Comparison of ENCODE assay signal across 19 cellular contexts in genomic region chr17:81706757-81707624, GRCh38. TPM values are rescaled to one million over a fixed set of nuclear protein-coding genes. Genes with fewer than 3 reads are reported as not detected.
DNase-seq lines count a peak whose midpoint lies in the region; ATAC-seq and TF ChIP-seq lines count a peak whose summit lies in the region.
"Had no signal": no experiment of that assay in that cellular context is flagged by ENCODE, and none has a peak within 500 bp of the region (broad histone marks: within the 10 kb centered on the region; RNA-seq: fewer than 3 reads in every experiment).

No MANE protein-coding gene starts in this region.

- H3K79me2 ChIP-seq in H9 (ENCODE audit: insufficient read depth, low read length) (peaks cover 8% of the 10 kb centered on the region; the same call in 1 of the 2 replicates), mammary epithelial cell (ENCODE audit: insufficient read depth, low read length) (peaks cover 46% of the 10 kb centered on the region)

- no peak overlapping the region for H3K23ac ChIP-seq in H9 (ENCODE audit: insufficient read length, low read depth, low read length)

- TF ChIP-seq EP300 in suprapubic skin (IDR thresholded peaks at IDR 0.05) = no peak

- H3K36me3 ChIP-seq in GM06990 (ENCODE audit: control insufficient read depth, insufficient read depth, low read length) = peaks cover 29% of the 10 kb centered on the region
- H3K36me3 ChIP-seq in mammary epithelial cell (ENCODE audit: insufficient read depth, low read length) = peaks cover 10% of the 10 kb centered on the region
- peaks cover 33% of the 10 kb centered on the region for H3K36me3 ChIP-seq in suprapubic skin

- intact Hi-C loops in mammary epithelial cell (cut with micrococcal nuclease) = no loop called here

- dilution Hi-C loops in mammary epithelial cell (cut with HindIII; ENCODE audit: low sequenced_read_pairs) = no loop called here

- H3K4me3 ChIP-seq in GM06990 (replicated peaks; ENCODE audit: low read depth, low read length) (no peak overlapping the region), mammary epithelial cell (replicated peaks in 1 of 3; ENCODE audit: insufficient read depth in 1 of 3, low read depth in 2 of 3, low read length in 3 of 3) (no peak overlapping the region), suprapubic skin (no peak overlapping the region)
- H3K4me3 ChIP-seq: esophagus muscularis mucosa, heart left ventricle, transverse colon had no signal

- no peak overlapping the region for H4K5ac ChIP-seq in H9 (ENCODE audit: insufficient read length, low read depth, low read length)

- no peak overlapping the region for H3K18ac ChIP-seq in H9 (ENCODE audit: insufficient read length, low read depth, low read length)

- H3K56ac ChIP-seq in H9 (ENCODE audit: insufficient read length, low read depth, low read length) = no peak overlapping the region

- no peak overlapping the region for H3T11ph ChIP-seq in H9 (ENCODE audit: low read length)

- H3K4me3 Mint-ChIP-seq in H9 = no peak overlapping the region; a peak in 1 of 5 replicates
- H3K4me3 Mint-ChIP-seq: natural killer cell treated with Interleukin-12 subunit alpha and Interleukin-12 subunit beta and Interleukin-15 and Interleukin-18, amount 100 ng/mL, for 72 hours had no signal

- H3K36me3 Mint-ChIP-seq in H9 (ENCODE audit: insufficient read depth in 1 of 3, low read depth in 3 of 3) = peaks cover 26 to 56% (median 31%) of the 10 kb centered on the region in 3 experiments

- TSS peak; percentile 14 for BruUV-seq in mammary epithelial cell (replicated peaks; lab: Mats Ljungman, UMichigan)

- ATAC-seq in HG02759 (IDR thresholded peaks at IDR 0.05; ENCODE audit: unreplicated experiment) = no peak
- ATAC-seq: heart left ventricle; natural killer cell treated with Interleukin-12 subunit alpha and Interleukin-12 subunit beta and Interleukin-15 and Interleukin-18, amount 100 ng/mL, for 72 hours had no signal

- H3K4me2 ChIP-seq in H9 (ENCODE audit: insufficient read depth, insufficient read length, low read length) (no peak overlapping the region), mammary epithelial cell (ENCODE audit: insufficient read depth, low read depth, low read length) (no peak overlapping the region)

- H4K91ac ChIP-seq in H9 (ENCODE audit: insufficient read length, low read depth, low read length) = no peak overlapping the region

- H4K8ac ChIP-seq in H9 (replicated peaks; ENCODE audit: insufficient read length, low read depth, low read length) = no peak overlapping the region

- H2BK120ac ChIP-seq in H9 (ENCODE audit: low read depth, low read length, poor library complexity, severe bottlenecking) = no peak overlapping the region

- DNase-seq in GM06990 (ENCODE audit: extremely low read depth, insufficient read length) = peak; percentile 24
- DNase-seq in H9 = peak; percentile 66
- DNase-seq in mammary epithelial cell = no peak
- no peak for DNase-seq in suprapubic skin (ENCODE audit: low spot score in 2 of 2)
- DNase-seq: activated CD4-positive, alpha-beta T cell treated with anti-CD3 and anti-CD28 coated beads for 4 hours; dermis blood vessel endothelial cell; HCEC 1CT; heart left ventricle; mesendoderm; NCI-H1930; SHP77; stimulated activated CD4-positive, alpha-beta T cell treated with anti-CD3 and anti-CD28 coated beads, Interleukin-12 subunit alpha, Interleukin-12 subunit beta, amount 100 ng/mL, for 4 hours; stimulated activated naive CD4-positive, alpha-beta T cell; transverse colon had no signal

- H3K27ac ChIP-seq in H9 (ENCODE audit: insufficient read length, low read depth, low read length) (no peak overlapping the region), mammary epithelial cell (ENCODE audit: insufficient read depth, low read depth, low read length) (no peak overlapping the region), suprapubic skin (no peak overlapping the region)
- H3K27ac ChIP-seq: esophagus muscularis mucosa, heart left ventricle, transverse colon had no signal

- H2BK5ac ChIP-seq in H9 (ENCODE audit: insufficient read length, low read length) = no peak overlapping the region

- H3K4ac ChIP-seq in H9 (ENCODE audit: low read depth, low read length) = no peak overlapping the region

- in situ Hi-C loops in mammary epithelial cell (cut with MboI; ENCODE audit: low sequenced_read_pairs in 2 of 2) = no loop called here

- TF ChIP-seq CTCF in GM06990 (IDR thresholded peaks at IDR 0.05; ENCODE audit: insufficient read depth, low read length, poor library complexity, severe bottlenecking) (no peak), H9 (conservative IDR thresholded peaks at IDR 0.05) (no peak; the same call in 2 of the 3 replicates), mammary epithelial cell (conservative IDR thresholded peaks at IDR 0.05 in 1 of 2, IDR thresholded peaks at IDR 0.05 in 1 of 2; ENCODE audit: extremely low read depth in 1 of 2, insufficient read depth in 1 of 2, low read depth in 1 of 2, low read length in 2 of 2) (no peak), suprapubic skin (IDR thresholded peaks at IDR 0.05) (no peak)

- H3K9me3 Mint-ChIP-seq in H9 = no peaks in the 10 kb centered on the region
- H3K9me3 Mint-ChIP-seq: brain; natural killer cell treated with Interleukin-12 subunit alpha and Interleukin-12 subunit beta and Interleukin-15 and Interleukin-18, amount 100 ng/mL, for 72 hours had no signal

- peaks cover 16 to 26% of the 10 kb centered on the region in 2 experiments for H3K4me1 Mint-ChIP-seq in H9

- H3K27ac Mint-ChIP-seq in H9 = peak overlapping the region in 1 of 3 experiments; percentile 80; a peak in 1 of 7 replicates

- H3K27me3 Mint-ChIP-seq in H9 (ENCODE audit: low read depth) = no peaks in the 10 kb centered on the region; the same call in 1 of the 2 replicates
- H3K27me3 Mint-ChIP-seq: activated naive CD8-positive, alpha-beta T cell; natural killer cell treated with Interleukin-12 subunit alpha and Interleukin-12 subunit beta and Interleukin-15 and Interleukin-18, amount 100 ng/mL, for 72 hours had no signal

- CTCF ChIA-PET in mammary epithelial cell (lab: Charles Lee; ENCODE audit: low non-redundant PET) = no interaction called here

- no peaks in the 10 kb centered on the region for H4K20me1 ChIP-seq in H9 (ENCODE audit: control insufficient read depth, insufficient read depth, insufficient read length)
- H4K20me1 ChIP-seq in mammary epithelial cell (ENCODE audit: insufficient read depth, low read length) = no peaks in the 10 kb centered on the region

- H2AK5ac ChIP-seq in H9 (ENCODE audit: insufficient read length, low read length) = no peak overlapping the region

- no peak overlapping the region for H2BK20ac ChIP-seq in H9 (ENCODE audit: low read depth, low read length, poor library complexity, severe bottlenecking)

- no peak overlapping the region for H3K14ac ChIP-seq in H9 (ENCODE audit: insufficient read depth, low read length)

- H3K27me3 ChIP-seq in GM06990 (replicated peaks; ENCODE audit: control insufficient read depth, insufficient read depth, low read length) = no peaks in the 10 kb centered on the region
- no peaks in the 10 kb centered on the region for H3K27me3 ChIP-seq in H9 (ENCODE audit: insufficient read depth, low read length)
- H3K27me3 ChIP-seq in mammary epithelial cell (ENCODE audit: insufficient read depth, low read length) = no peaks in the 10 kb centered on the region
- H3K27me3 ChIP-seq in suprapubic skin = no peaks in the 10 kb centered on the region
- H3K27me3 ChIP-seq: heart left ventricle, transverse colon had no signal

- H3K79me1 ChIP-seq in H9 (ENCODE audit: insufficient read depth, low read depth, low read length, poor library complexity, severe bottlenecking) = peaks cover 8% of the 10 kb centered on the region

- peaks cover 4% of the 10 kb centered on the region; the same call in 1 of the 2 replicates for H3K4me1 ChIP-seq in H9 (ENCODE audit: insufficient read depth, low read length)
- peaks cover 26% of the 10 kb centered on the region for H3K4me1 ChIP-seq in mammary epithelial cell (ENCODE audit: insufficient read depth, low read length)
- peaks cover 42% of the 10 kb centered on the region for H3K4me1 ChIP-seq in suprapubic skin

- H2BK15ac ChIP-seq in H9 (ENCODE audit: low read depth, low read length) = no peak overlapping the region

- H2BK12ac ChIP-seq in H9 (ENCODE audit: insufficient read length, low read depth, low read length) = no peak overlapping the region

- H3K9ac ChIP-seq in H9 (ENCODE audit: extremely low read depth, insufficient read length, low read length) (no peak overlapping the region), mammary epithelial cell (ENCODE audit: insufficient read depth, low read length) (no peak overlapping the region)

- WGBS in H9 (ENCODE audit: extremely low coverage, insufficient read length, low lambda C conversion rate) = no CpG with 5 or more reads among the region's 54 CpGs
- WGBS in mammary epithelial cell (ENCODE audit: low coverage, missing lambda C conversion rate) = 94% methylated on average over 23 of the region's 54 CpGs
- 90% methylated on average over 54 of the region's 54 CpGs for WGBS in suprapubic skin

- H3K23me2 ChIP-seq in H9 (ENCODE audit: insufficient read length, low read depth, low read length, poor library complexity, severe bottlenecking) = peaks cover 33% of the 10 kb centered on the region

- no peak for TF ChIP-seq POLR2A in suprapubic skin (IDR thresholded peaks at IDR 0.05)

- H2AFZ ChIP-seq in H9 (ENCODE audit: low read length) (no peak overlapping the region), mammary epithelial cell (ENCODE audit: low read depth, low read length) (no peak overlapping the region)

- H3K9me3 ChIP-seq in H9 (ENCODE audit: control insufficient read depth, low read depth, low read length) (no peaks in the 10 kb centered on the region), mammary epithelial cell (replicated peaks; ENCODE audit: insufficient read depth, low read length) (no peaks in the 10 kb centered on the region), suprapubic skin (no peaks in the 10 kb centered on the region)
- H3K9me3 ChIP-seq: esophagus muscularis mucosa, heart left ventricle, transverse colon had no signal

RNA-seq across cellular contexts. Expression of gene MRPL12, which starts 3.8 kb away (rescaled TPM):
- 140 and 146 TPM in 2 replicates for total RNA-seq in H9 (2021)
- total RNA-seq in mammary epithelial cell = 100 to 1,000 TPM in 1 of 2 donors, 10 to 100 TPM in 1; 13.2 to 104 TPM
- polyA plus RNA-seq in mammary epithelial cell = 129 TPM
- 49.1 TPM for polyA minus RNA-seq in mammary epithelial cell
- 10 to 100 TPM; 27.6 to 65.7 (median 52.1) TPM for total RNA-seq in suprapubic skin

RNA-seq across cellular contexts. Expression of gene SLC25A10, which starts 5.1 kb away (rescaled TPM):
- total RNA-seq in H9 (2021) (28.1 and 30.9 TPM in 2 replicates), mammary epithelial cell (10 to 100 TPM; 13.0 to 19.1 TPM), suprapubic skin (10 to 100 TPM; 14.1 to 32.0 (median 16.9) TPM)
- 32.2 TPM for polyA plus RNA-seq in mammary epithelial cell
- polyA minus RNA-seq in mammary epithelial cell = 58.7 TPM

RNA-seq across cellular contexts. Expression of gene HGS, which starts 23.2 kb away (rescaled TPM):
- 99.3 and 106 TPM in 2 replicates for total RNA-seq in H9 (2021)
- total RNA-seq in mammary epithelial cell = 100 to 1,000 TPM in 1 of 2 donors, 10 to 100 TPM in 1; 88.0 to 140 TPM
- polyA plus RNA-seq in mammary epithelial cell = 72.7 TPM
- 137 TPM for polyA minus RNA-seq in mammary epithelial cell
- 100 to 1,000 TPM in 3 of 4 donors, 10 to 100 TPM in 1; 91.0 to 181 (median 107) TPM for total RNA-seq in suprapubic skin

RNA-seq across cellular contexts. Expression of gene ARL16, which starts 23.4 kb away (rescaled TPM):
- total RNA-seq in H9 (2021) = 55.4 and 58.6 TPM in 2 replicates
- 10 to 100 TPM; 19.5 to 27.7 TPM for total RNA-seq in mammary epithelial cell
- 38.1 TPM for polyA plus RNA-seq in mammary epithelial cell
- polyA minus RNA-seq in mammary epithelial cell = 46.6 TPM
- 10 to 100 TPM; 20.2 to 39.4 (median 36.2) TPM for total RNA-seq in suprapubic skin

RNA-seq across cellular contexts. Expression of gene CCDC137, which starts 40.5 kb away (rescaled TPM):
- total RNA-seq in H9 (2021) (57.5 and 60.8 TPM in 2 replicates), mammary epithelial cell (10 to 100 TPM in 1 of 2 donors, 1 to 10 TPM in 1; 5.3 to 34.0 TPM), suprapubic skin (10 to 100 TPM; 14.9 to 29.8 (median 24.5) TPM)
- 17.9 TPM for polyA plus RNA-seq in mammary epithelial cell
- polyA minus RNA-seq in mammary epithelial cell = 4.9 TPM

Comparison
In these comparisons a context has a peak if more than half of its experiments do, and no peak if none do; other contexts are left out.
1. DNase-seq: peak in GM06990 (single experiment) and H9 (single experiment); none in mammary epithelial cell (single experiment) and suprapubic skin (0 of 2).